17 cellular contexts compared by ENCODE assay signal in genomic region chr3:127777332-127777731, GRCh38. TPM values are rescaled to one million over a fixed set of nuclear protein-coding genes. Genes with fewer than 3 reads are reported as not detected.
DNase-seq lines count a peak whose midpoint lies in the region; ATAC-seq and TF ChIP-seq lines count a peak whose summit lies in the region.
"Had no signal": no experiment of that assay in that cellular context is flagged by ENCODE, and none has a peak within 500 bp of the region (broad histone marks: within the 10 kb centered on the region; RNA-seq: fewer than 3 reads in every experiment).

No MANE protein-coding gene starts in this region.

- H3K27me3 Mint-ChIP-seq in T-helper 17 cell = peaks cover 18% of the 10 kb centered on the region

- no peaks in the 10 kb centered on the region for H3K36me3 ChIP-seq in mammary epithelial cell (ENCODE audit: insufficient read depth, low read length)
- H3K36me3 ChIP-seq in breast epithelium = no peaks in the 10 kb centered on the region
- H3K36me3 ChIP-seq in mucosa of descending colon (ENCODE audit: low read depth) = no peaks in the 10 kb centered on the region

- dilution Hi-C loops in mammary epithelial cell (cut with HindIII; ENCODE audit: low sequenced_read_pairs) = no loop called here

- TF ChIP-seq CTCF in mammary epithelial cell (conservative IDR thresholded peaks at IDR 0.05 in 1 of 2, IDR thresholded peaks at IDR 0.05 in 1 of 2; ENCODE audit: extremely low read depth in 1 of 2, insufficient read depth in 1 of 2, low read depth in 1 of 2, low read length in 2 of 2) (no peak), breast epithelium (IDR thresholded peaks at IDR 0.05) (no peak), mucosa of descending colon (IDR thresholded peaks at IDR 0.05) (no peak)

- H3K27ac Mint-ChIP-seq in T-helper 17 cell = no peak overlapping the region
- H3K27ac Mint-ChIP-seq: CD4-positive, alpha-beta memory T cell had no signal

- peak; percentile 4 for DNase-seq in mammary epithelial cell
- no peak for DNase-seq in breast epithelium (ENCODE audit: low spot score in 2 of 2)
- peak; percentile 27 for DNase-seq in NCI-H69 (lab: John Stamatoyannopoulos, UW)
- DNase-seq in mucosa of descending colon = peak in 1 of 3 donors; percentile 14
- no peak for DNase-seq in T-helper 17 cell
- no peak for DNase-seq in GOT3 (lab: John Stamatoyannopoulos, UW)
- no peak for DNase-seq in NCI-H526 treated with DMSO at 0.1 percent for 48 hours (lab: John Stamatoyannopoulos, UW)
- DNase-seq: ACHN; CD4-positive, alpha-beta memory T cell; EL; HCEC 1CT; NCI-H1436 treated with DMSO at 0.1 percent for 48 hours; NCI-H2107; NCI-H226; NCI-H526; Right ventricle myocardium superior had no signal

- intact Hi-C loops in mammary epithelial cell (cut with micrococcal nuclease) = no loop called here
- intact Hi-C loops in breast epithelium (cut with DNase I; ENCODE audit: low total_unique reads) = no loop called here
- intact Hi-C loops in mucosa of descending colon (cut with DNase I, micrococcal nuclease) = no loop called here

- peaks cover 6% of the 10 kb centered on the region for H3K4me1 Mint-ChIP-seq in T-helper 17 cell

- H3K4me2 ChIP-seq in mammary epithelial cell (ENCODE audit: insufficient read depth, low read depth, low read length) = no peak overlapping the region

- H3K79me2 ChIP-seq in mammary epithelial cell (ENCODE audit: insufficient read depth, low read length) = no peaks in the 10 kb centered on the region

- peaks cover 2% of the 10 kb centered on the region for H3K36me3 Mint-ChIP-seq in T-helper 17 cell (ENCODE audit: low read depth)

- H3K27ac ChIP-seq in mammary epithelial cell (ENCODE audit: insufficient read depth, low read depth, low read length) (no peak overlapping the region), breast epithelium (no peak overlapping the region)

- H3K4me1 ChIP-seq in mammary epithelial cell (ENCODE audit: insufficient read depth, low read length) (peaks cover 18% of the 10 kb centered on the region), breast epithelium (no peaks in the 10 kb centered on the region), mucosa of descending colon (ENCODE audit: low read depth) (peaks cover 8% of the 10 kb centered on the region)

- in situ Hi-C loops in mammary epithelial cell (cut with MboI; ENCODE audit: low sequenced_read_pairs in 2 of 2) = no loop called here

- H3K4me3 ChIP-seq in mammary epithelial cell (replicated peaks in 1 of 3; ENCODE audit: insufficient read depth in 1 of 3, low read depth in 2 of 3, low read length in 3 of 3) (no peak overlapping the region), breast epithelium (no peak overlapping the region), mucosa of descending colon (no peak overlapping the region)

- CTCF ChIA-PET in mammary epithelial cell (lab: Charles Lee; ENCODE audit: low non-redundant PET) = no interaction called here

- WGBS in mammary epithelial cell (ENCODE audit: low coverage, missing lambda C conversion rate) = 100% methylated on average over 1 of the region's 1 CpG

- ATAC-seq in mucosa of descending colon (peak; percentile 68), T-helper 17 cell (no peak)
- ATAC-seq: Panc1 had no signal

- H3K9me3 ChIP-seq in mammary epithelial cell (replicated peaks; ENCODE audit: insufficient read depth, low read length) (peaks cover 10% of the 10 kb centered on the region), breast epithelium (peaks cover 0 to 3% of the 10 kb centered on the region in 2 donors), mucosa of descending colon (no peaks in the 10 kb centered on the region), T-helper 17 cell (ENCODE audit: control insufficient read depth, low read length, poor library complexity, severe bottlenecking) (no peaks in the 10 kb centered on the region)

- no peaks in the 10 kb centered on the region for H4K20me1 ChIP-seq in mammary epithelial cell (ENCODE audit: insufficient read depth, low read length)

- no peak overlapping the region for H3K9ac ChIP-seq in mammary epithelial cell (ENCODE audit: insufficient read depth, low read length)

- H2AFZ ChIP-seq in mammary epithelial cell (ENCODE audit: low read depth, low read length) = no peak overlapping the region

- no peak overlapping the region for H3K4me3 Mint-ChIP-seq in T-helper 17 cell
- H3K4me3 Mint-ChIP-seq: CD4-positive, alpha-beta memory T cell had no signal

- TF ChIP-seq POLR2A in breast epithelium (IDR thresholded peaks at IDR 0.05) = no peak

- H3K27me3 ChIP-seq in mammary epithelial cell (ENCODE audit: insufficient read depth, low read length) = no peaks in the 10 kb centered on the region
- no peaks in the 10 kb centered on the region for H3K27me3 ChIP-seq in breast epithelium

- BruUV-seq in mammary epithelial cell (replicated peaks; lab: Mats Ljungman, UMichigan) = no TSS peak

RNA-seq across cellular contexts. Expression of gene MGLL, which starts 45.0 kb away (rescaled TPM):
- 10 to 100 TPM in 1 of 2 donors, 1 to 10 TPM in 1; 7.8 to 46.3 TPM for total RNA-seq in mammary epithelial cell
- 16.9 TPM for polyA plus RNA-seq in mammary epithelial cell
- 27.4 TPM for polyA minus RNA-seq in mammary epithelial cell
- total RNA-seq in breast epithelium = 10 to 100 TPM; 25.8 to 79.5 (median 30.2) TPM
- 100 to 1,000 TPM; 212 to 515 (median 221) TPM for total RNA-seq in mucosa of descending colon
- total RNA-seq in T-helper 17 cell = 10 to 100 TPM in 1 of 2 donors, 1 to 10 TPM in 1; 3.3 to 28.7 TPM

Comparison
In these comparisons a context has a peak if more than half of its experiments do, and no peak if none do; other contexts are left out.
1. DNase-seq: peak in mammary epithelial cell (single experiment) and NCI-H69 (single experiment); none in breast epithelium (0 of 2), T-helper 17 cell (0 of 3), GOT3 (single experiment) and NCI-H526 treated with DMSO at 0.1 percent for 48 hours (single experiment).